ENCODE assay signal across 15 cellular contexts in genomic region chr11:94469416-94469815, GRCh38. TPM values are rescaled to one million over a fixed set of nuclear protein-coding genes. Genes with fewer than 3 reads are reported as not detected.
DNase-seq lines count a peak whose midpoint lies in the region; ATAC-seq and TF ChIP-seq lines count a peak whose summit lies in the region.
"Had no signal": no experiment of that assay in that cellular context is flagged by ENCODE, and none has a peak within 500 bp of the region (broad histone marks: within the 10 kb centered on the region; RNA-seq: fewer than 3 reads in every experiment).

No MANE protein-coding gene starts in this region.

- ATAC-seq in GM18519 (IDR thresholded peaks at IDR 0.05; ENCODE audit: low FRiP score, unreplicated experiment): peak; percentile 92
- ATAC-seq in HG02981 (IDR thresholded peaks at IDR 0.05; ENCODE audit: unreplicated experiment): peak; percentile 88
- ATAC-seq: left ventricle myocardium superior, psoas muscle had no signal

- peak; percentile 40 for DNase-seq in GM20000 (ENCODE audit: low spot score)
- peak; percentile 74 for DNase-seq in MV-4-11 (lab: John Stamatoyannopoulos, UW)
- DNase-seq in AG20443 (ENCODE audit: low spot score): no peak
- DNase-seq in HFFc6: no peak
- no peak for DNase-seq in T-helper 9 cell
- no peak for DNase-seq in DMS153 (lab: John Stamatoyannopoulos, UW)
- DNase-seq: Caco-2; left ventricle myocardium superior; NK-92 treated with Interleukin-12 subunit alpha and Interleukin-12 subunit beta, amount 100 ng/mL, for 24 hours; psoas muscle had no signal

- TF ChIP-seq CTCF in GM20000 (IDR thresholded peaks at IDR 0.05; ENCODE audit: extremely low read depth, missing control alignments) (no peak), HFFc6 (IDR thresholded peaks at IDR 0.05) (no peak)

- peaks cover 6% of the 10 kb centered on the region; the same call in 1 of the 2 replicates for H3K36me3 Mint-ChIP-seq in HFFc6 (ENCODE audit: low read depth)

- no peaks in the 10 kb centered on the region for H3K27me3 Mint-ChIP-seq in HFFc6 (ENCODE audit: insufficient read depth)

- H3K9me3 Mint-ChIP-seq in HFFc6: no peaks in the 10 kb centered on the region
- H3K9me3 Mint-ChIP-seq: activated T-helper 1 cell treated with anti-CD3 and anti-CD28 coated beads, Interleukin-12 subunit alpha, Interleukin-12 subunit beta, Interleukin-2, Interleukin-4 antibody, amounts not matched to agents 30 ng/mL and 10 ng/mL and 1 ng/mL, durations not matched to agents 14 hours and 24 hours and 36 hours had no signal

- no peaks in the 10 kb centered on the region for H3K4me1 Mint-ChIP-seq in HFFc6 (ENCODE audit: low read depth)

- no peak overlapping the region for H3K27ac Mint-ChIP-seq in HFFc6
- H3K27ac Mint-ChIP-seq: activated T-helper 1 cell treated with anti-CD3 and anti-CD28 coated beads, Interleukin-12 subunit alpha, Interleukin-12 subunit beta, Interleukin-2, Interleukin-4 antibody, amounts not matched to agents 30 ng/mL and 10 ng/mL and 1 ng/mL, durations not matched to agents 14 hours and 24 hours and 36 hours had no signal

- H3K4me3 Mint-ChIP-seq in HFFc6: no peak overlapping the region
- H3K4me3 Mint-ChIP-seq: activated T-helper 1 cell treated with anti-CD3 and anti-CD28 coated beads, Interleukin-12 subunit alpha, Interleukin-12 subunit beta, Interleukin-2, Interleukin-4 antibody, amounts not matched to agents 30 ng/mL and 10 ng/mL and 1 ng/mL, durations not matched to agents 14 hours and 24 hours and 36 hours had no signal

RNA-seq across cellular contexts. Expression of gene MRE11, which starts 24.2 kb away (rescaled TPM):
- 10 to 100 TPM; 12.2 to 17.2 (median 15.7) TPM for total RNA-seq in HFFc6 (2021; fragmentation: NEBNext Ultra II Directional; extraction: Animal tissue kit (Norgen Biotek cat#: 25700))

RNA-seq across cellular contexts. Expression of gene ANKRD49, which starts 24.4 kb away (rescaled TPM):
- 1 to 10 TPM; 7.2 to 8.7 (median 7.9) TPM for total RNA-seq in HFFc6 (2021; fragmentation: NEBNext Ultra II Directional; extraction: Animal tissue kit (Norgen Biotek cat#: 25700))

RNA-seq across cellular contexts. Expression of gene C11orf97, which starts 42.8 kb away (rescaled TPM):
- total RNA-seq in HFFc6 (2021; fragmentation: NEBNext Ultra II Directional; extraction: Animal tissue kit (Norgen Biotek cat#: 25700)): not detected
- total RNA-seq: activated T-helper 1 cell treated with anti-CD3 and anti-CD28 coated beads, Interleukin-12 subunit alpha, Interleukin-12 subunit beta, Interleukin-2, Interleukin-4 antibody, amounts not matched to agents 30 ng/mL and 10 ng/mL and 1 ng/mL, durations not matched to agents 14 hours and 24 hours and 36 hours; Caco-2; cerebellum; left ventricle myocardium superior; M059J; psoas muscle had no signal

Comparison
In these comparisons a context has a peak if more than half of its experiments do, and no peak if none do; other contexts are left out.
1. DNase-seq: peak in GM20000 (single experiment) and MV-4-11 (single experiment); none in AG20443 (single experiment), HFFc6 (single experiment), T-helper 9 cell (single experiment) and DMS153 (single experiment).